In the genomic region with DNA sequence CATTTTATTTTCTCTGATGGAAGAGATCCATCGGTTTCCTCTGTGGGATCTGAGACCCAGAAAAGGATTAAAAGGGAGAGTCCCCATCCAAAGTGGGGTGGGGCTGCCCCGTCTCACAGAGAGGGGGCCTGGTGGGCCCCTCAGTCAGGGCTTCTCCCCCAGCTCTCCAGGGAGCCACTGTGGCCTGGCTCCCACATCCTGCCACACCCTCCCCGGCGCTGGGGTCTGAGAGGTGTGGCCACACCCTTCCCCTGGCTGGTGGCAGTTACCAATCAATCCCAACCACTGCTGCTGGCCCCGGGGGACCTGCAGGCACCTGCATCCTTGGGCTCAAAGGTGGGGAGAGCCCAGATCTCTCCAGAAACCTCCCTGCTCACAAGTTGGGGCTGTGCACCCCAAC, we compare ENCODE assay signal across 12 cellular contexts.
DNase-seq lines count a peak whose midpoint lies in the region; ATAC-seq and TF ChIP-seq lines count a peak whose summit lies in the region.
"Had no signal": no experiment of that assay in that cellular context is flagged by ENCODE, and none has a peak within 500 bp of the region (broad histone marks: within the 10 kb centered on the region; RNA-seq: fewer than 3 reads in every experiment).

No MANE protein-coding gene starts in this region.

- no peaks in the 10 kb centered on the region for H3K27me3 Mint-ChIP-seq in endodermal cell (ENCODE audit: insufficient read depth)

- no peaks in the 10 kb centered on the region for H3K36me3 ChIP-seq in endodermal cell (ENCODE audit: control insufficient read depth, insufficient read depth, low read length)
- H3K36me3 ChIP-seq in SJCRH30 = no peaks in the 10 kb centered on the region

- peaks cover 15% of the 10 kb centered on the region for H3K4me1 Mint-ChIP-seq in endodermal cell

- H3K27ac Mint-ChIP-seq in endodermal cell = peak overlapping the region; percentile 4

- H3K9me3 ChIP-seq in endodermal cell (ENCODE audit: control insufficient read depth, low read length) = no peaks in the 10 kb centered on the region
- H3K9me3 ChIP-seq in SJCRH30 (replicated peaks) = no peaks in the 10 kb centered on the region

- H3K4me3 Mint-ChIP-seq in endodermal cell = no peak overlapping the region

- H3K4me3 ChIP-seq in endodermal cell (ENCODE audit: low read length) = no peak overlapping the region
- no peak overlapping the region for H3K4me3 ChIP-seq in SJCRH30
- H3K4me3 ChIP-seq: lung had no signal

- no peaks in the 10 kb centered on the region for H3K9me3 Mint-ChIP-seq in endodermal cell

- H3K27ac ChIP-seq in endodermal cell (ENCODE audit: low read depth, low read length) (no peak overlapping the region), SJCRH30 (no peak overlapping the region)
- H3K27ac ChIP-seq: VCaP had no signal

- ATAC-seq in GM21423 (IDR thresholded peaks at IDR 0.05; ENCODE audit: unreplicated experiment) (peak; percentile 73), HG02973 (IDR thresholded peaks at IDR 0.05; ENCODE audit: unreplicated experiment) (no peak)

- no peaks in the 10 kb centered on the region for H3K36me3 Mint-ChIP-seq in endodermal cell (ENCODE audit: low read depth)

- DNase-seq in NCI-H146 (lab: John Stamatoyannopoulos, UW) (peak; percentile 11), NCI-H146 treated with DMSO at 0.1 percent for 48 hours (lab: John Stamatoyannopoulos, UW; ENCODE audit: unreplicated experiment) (no peak), NCI-H748 (lab: John Stamatoyannopoulos, UW; ENCODE audit: unreplicated experiment) (peak; percentile 53), endodermal cell (no peak), SJCRH30 (no peak), epidermal melanocyte (ENCODE audit: insufficient read length, low spot score) (no peak)
- DNase-seq: NCI-H524 treated with DMSO at 0.1 percent for 48 hours; stimulated activated naive CD4-positive, alpha-beta T cell had no signal

- H3K27me3 ChIP-seq in endodermal cell (ENCODE audit: control insufficient read depth, insufficient read depth, low read length, poor library complexity, severe bottlenecking) (no peaks in the 10 kb centered on the region), SJCRH30 (peaks cover 14% of the 10 kb centered on the region)

- H3K9ac ChIP-seq in endodermal cell (ENCODE audit: extremely low read depth, low read length, poor library complexity, severe bottlenecking) = no peak overlapping the region

- no peaks in the 10 kb centered on the region for H3K4me1 ChIP-seq in endodermal cell (ENCODE audit: control insufficient read depth, insufficient read depth, low read length)
- H3K4me1 ChIP-seq in SJCRH30 = no peaks in the 10 kb centered on the region

- no peak for TF ChIP-seq CTCF in endodermal cell (conservative IDR thresholded peaks at IDR 0.05)

- 79 to 84% methylated on average over 2 to 5 of the region's 5 CpGs for WGBS in endodermal cell (ENCODE audit: insufficient coverage in 1 of 2, insufficient read length in 1 of 2), 2 experiments

Comparison
In these comparisons a context has a peak if more than half of its experiments do, and no peak if none do; other contexts are left out.
1. DNase-seq: peak in NCI-H146 (single experiment) and NCI-H748 (single experiment); none in NCI-H146 treated with DMSO at 0.1 percent for 48 hours (single experiment), endodermal cell (single experiment), SJCRH30 (0 of 2) and epidermal melanocyte (single experiment).